7 cellular contexts compared by ENCODE assay signal in the genomic region with DNA sequence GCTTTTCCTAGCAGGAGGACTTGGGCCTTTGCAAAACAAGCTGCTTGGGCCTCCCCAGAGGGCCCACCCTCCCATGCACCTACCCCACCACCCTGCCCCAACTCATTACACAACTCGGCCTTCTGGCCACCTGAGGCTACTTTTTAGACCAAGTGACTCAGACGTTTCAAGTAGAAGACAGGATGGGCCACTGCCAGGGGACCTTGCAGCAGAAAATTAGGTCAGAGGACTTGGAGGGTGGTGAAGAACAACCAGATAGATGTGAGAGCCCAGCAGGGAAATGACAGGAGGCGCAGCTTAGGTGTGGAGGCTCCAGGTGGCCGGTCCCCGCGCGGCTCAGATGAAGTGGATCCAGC. TPM values are rescaled to one million over a fixed set of nuclear protein-coding genes. Genes with fewer than 3 reads are reported as not detected.
DNase-seq lines count a peak whose midpoint lies in the region; ATAC-seq and TF ChIP-seq lines count a peak whose summit lies in the region.

No MANE protein-coding gene starts in this region.

- no peaks in the 10 kb centered on the region for H3K36me3 ChIP-seq in smooth muscle cell (ENCODE audit: low read depth)

- peaks cover 13% of the 10 kb centered on the region for H3K79me2 ChIP-seq in smooth muscle cell (ENCODE audit: low read depth)

- no peak overlapping the region for H3K4me3 ChIP-seq in fibroblast of villous mesenchyme (ENCODE audit: low read depth, low read length)
- H3K4me3 ChIP-seq in smooth muscle cell, result no peak overlapping the region

- H3F3A ChIP-seq in smooth muscle cell (ENCODE audit: low read depth), result peaks cover 4% of the 10 kb centered on the region

- no peaks in the 10 kb centered on the region for H3K27me3 ChIP-seq in smooth muscle cell (ENCODE audit: low read depth)

- peak overlapping the region; percentile 92 for H3K4me2 ChIP-seq in smooth muscle cell

- H3K9me3 ChIP-seq in smooth muscle cell (replicated peaks; ENCODE audit: low read depth), result no peaks in the 10 kb centered on the region

- ATAC-seq in GM21381 (IDR thresholded peaks at IDR 0.05; ENCODE audit: unreplicated experiment), result no peak

- no peak overlapping the region for H3K9ac ChIP-seq in smooth muscle cell (ENCODE audit: low read depth)

- H2AFZ ChIP-seq in smooth muscle cell (ENCODE audit: low read depth), result no peak overlapping the region

- TF ChIP-seq CTCF in VCaP (conservative IDR thresholded peaks at IDR 0.05) (no peak), fibroblast of villous mesenchyme (IDR thresholded peaks at IDR 0.05; ENCODE audit: insufficient read depth, low read depth, low read length) (no peak), smooth muscle cell (IDR thresholded peaks at IDR 0.05; ENCODE audit: borderline replicate concordance, insufficient read depth, poor library complexity, severe bottlenecking) (no peak)

- peaks cover 8% of the 10 kb centered on the region for H3K4me1 ChIP-seq in smooth muscle cell (ENCODE audit: low read depth)

- H3K27ac ChIP-seq in VCaP (peak overlapping the region; percentile 98), smooth muscle cell (ENCODE audit: low read depth) (peak overlapping the region; percentile 14)

- DNase-seq in H4 (ENCODE audit: low spot score), result peak; percentile 19
- peak; percentile 36 for DNase-seq in fibroblast of villous mesenchyme (ENCODE audit: low read depth)
- DNase-seq in smooth muscle cell (lab: John Stamatoyannopoulos, UW; ENCODE audit: unreplicated experiment), result no peak
- no peak for DNase-seq in cerebellum (ENCODE audit: low spot score)
- no peak for DNase-seq in activated CD8-positive, alpha-beta memory T cell treated with anti-CD3 and anti-CD28 coated beads, Interleukin-2, amount 50 U/mL, for 48 hours

- WGBS in smooth muscle cell (ENCODE audit: low lambda C conversion rate), result 90% methylated on average over 7 of the region's 7 CpGs

- peaks cover 21% of the 10 kb centered on the region for H4K20me1 ChIP-seq in smooth muscle cell (ENCODE audit: low read depth)

RNA-seq across cellular contexts. Expression of a gene that starts 1.4 kb away (rescaled TPM):
- total RNA-seq in H4 (2014; rRNA removed; shearing (Covaris generic)), result 1.2 and 2.8 TPM in 2 replicates
- total RNA-seq in fibroblast of villous mesenchyme (6.4 and 8.2 TPM in 2 replicates), smooth muscle cell (4.9 and 5.1 TPM in 2 replicates), cerebellum (3.6 TPM)
- 1.9 and 2.6 TPM in 2 replicates for polyA plus RNA-seq in smooth muscle cell

RNA-seq across cellular contexts. Expression of a gene that starts 1.5 kb away (rescaled TPM):
- total RNA-seq in H4 (2014; rRNA removed; shearing (Covaris generic)), result 2.8 and 3.6 TPM in 2 replicates
- total RNA-seq in fibroblast of villous mesenchyme, result 3.9 and 5.6 TPM in 2 replicates
- 6.4 and 7.7 TPM in 2 replicates for total RNA-seq in smooth muscle cell
- polyA plus RNA-seq in smooth muscle cell, result 14.2 and 14.8 TPM in 2 replicates
- total RNA-seq in cerebellum, result 10.1 TPM

RNA-seq across cellular contexts. Expression of a gene that starts 5.2 kb away (rescaled TPM):
- total RNA-seq in H4 (2014; rRNA removed; shearing (Covaris generic)), result 0.23 and 2.1 TPM in 2 replicates
- total RNA-seq in fibroblast of villous mesenchyme (1.6 and 3.0 TPM in 2 replicates), smooth muscle cell (0.49 and 0.54 TPM in 2 replicates), cerebellum (4.2 TPM)
- 0.37 and 0.42 TPM in 2 replicates for polyA plus RNA-seq in smooth muscle cell

RNA-seq across cellular contexts. Expression of a gene that starts 19.5 kb away (rescaled TPM):
- total RNA-seq in H4 (2014; rRNA removed; shearing (Covaris generic)), result 0.21 TPM in 1 of 2 replicates, not detected in the other
- total RNA-seq in fibroblast of villous mesenchyme (0.32 and 0.86 TPM in 2 replicates), smooth muscle cell (1.2 TPM in 2 replicates), cerebellum (1.2 TPM)
- polyA plus RNA-seq in smooth muscle cell, result 0.18 TPM in 1 of 2 replicates, not detected in the other

Comparison
In these comparisons a context has a peak if more than half of its experiments do, and no peak if none do; other contexts are left out.
1. DNase-seq: peak in H4 (single experiment) and fibroblast of villous mesenchyme (single experiment); none in smooth muscle cell (single experiment), cerebellum (single experiment) and activated CD8-positive, alpha-beta memory T cell treated with anti-CD3 and anti-CD28 coated beads, Interleukin-2, amount 50 U/mL, for 48 hours (single experiment).